Comparison of ENCODE assay signal across 1 cellular context in genomic region chr10:74150151-74151056, GRCh38.
TF ChIP-seq lines count a peak whose summit lies in the region.

A gene with protein sequence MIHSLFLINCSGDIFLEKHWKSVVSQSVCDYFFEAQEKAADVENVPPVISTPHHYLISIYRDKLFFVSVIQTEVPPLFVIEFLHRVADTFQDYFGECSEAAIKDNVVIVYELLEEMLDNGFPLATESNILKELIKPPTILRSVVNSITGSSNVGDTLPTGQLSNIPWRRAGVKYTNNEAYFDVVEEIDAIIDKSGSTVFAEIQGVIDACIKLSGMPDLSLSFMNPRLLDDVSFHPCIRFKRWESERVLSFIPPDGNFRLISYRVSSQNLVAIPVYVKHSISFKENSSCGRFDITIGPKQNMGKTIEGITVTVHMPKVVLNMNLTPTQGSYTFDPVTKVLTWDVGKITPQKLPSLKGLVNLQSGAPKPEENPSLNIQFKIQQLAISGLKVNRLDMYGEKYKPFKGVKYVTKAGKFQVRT (minus strand): TSS chr10:74150828. CDS start chr10:74138379, 12,449 bp downstream.

TF ChIP-seq in K562, 482 proteins besides CTCF, POLR2A, EP300 and RAD21 (continued from another document and continues in another):
- TF ChIP-seq, protein P1, sequence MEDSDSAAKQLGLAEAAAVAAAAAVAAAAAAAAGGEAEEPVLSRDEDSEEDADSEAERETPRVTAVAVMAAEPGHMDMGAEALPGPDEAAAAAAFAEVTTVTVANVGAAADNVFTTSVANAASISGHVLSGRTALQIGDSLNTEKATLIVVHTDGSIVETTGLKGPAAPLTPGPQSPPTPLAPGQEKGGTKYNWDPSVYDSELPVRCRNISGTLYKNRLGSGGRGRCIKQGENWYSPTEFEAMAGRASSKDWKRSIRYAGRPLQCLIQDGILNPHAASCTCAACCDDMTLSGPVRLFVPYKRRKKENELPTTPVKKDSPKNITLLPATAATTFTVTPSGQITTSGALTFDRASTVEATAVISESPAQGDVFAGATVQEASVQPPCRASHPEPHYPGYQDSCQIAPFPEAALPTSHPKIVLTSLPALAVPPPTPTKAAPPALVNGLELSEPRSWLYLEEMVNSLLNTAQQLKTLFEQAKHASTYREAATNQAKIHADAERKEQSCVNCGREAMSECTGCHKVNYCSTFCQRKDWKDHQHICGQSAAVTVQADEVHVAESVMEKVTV (CRISPR knock-in tag; IDR thresholded peaks at IDR 0.05) = peak; percentile 15; the same call in 1 of the 2 replicates
- TF ChIP-seq NCOR1 (IDR thresholded peaks at IDR 0.05) = no peak
- no peak for TF ChIP-seq ZNF76 (CRISPR knock-in tag; IDR thresholded peaks at IDR 0.05; ENCODE audit: borderline replicate concordance)
- no peak for TF ChIP-seq DDX20 (tag; IDR thresholded peaks at IDR 0.05; ENCODE audit: low read depth)
- TF ChIP-seq, protein P2, sequence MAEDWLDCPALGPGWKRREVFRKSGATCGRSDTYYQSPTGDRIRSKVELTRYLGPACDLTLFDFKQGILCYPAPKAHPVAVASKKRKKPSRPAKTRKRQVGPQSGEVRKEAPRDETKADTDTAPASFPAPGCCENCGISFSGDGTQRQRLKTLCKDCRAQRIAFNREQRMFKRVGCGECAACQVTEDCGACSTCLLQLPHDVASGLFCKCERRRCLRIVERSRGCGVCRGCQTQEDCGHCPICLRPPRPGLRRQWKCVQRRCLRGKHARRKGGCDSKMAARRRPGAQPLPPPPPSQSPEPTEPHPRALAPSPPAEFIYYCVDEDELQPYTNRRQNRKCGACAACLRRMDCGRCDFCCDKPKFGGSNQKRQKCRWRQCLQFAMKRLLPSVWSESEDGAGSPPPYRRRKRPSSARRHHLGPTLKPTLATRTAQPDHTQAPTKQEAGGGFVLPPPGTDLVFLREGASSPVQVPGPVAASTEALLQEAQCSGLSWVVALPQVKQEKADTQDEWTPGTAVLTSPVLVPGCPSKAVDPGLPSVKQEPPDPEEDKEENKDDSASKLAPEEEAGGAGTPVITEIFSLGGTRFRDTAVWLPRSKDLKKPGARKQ (CRISPR knock-in tag; IDR thresholded peaks at IDR 0.05) = no peak
- TF ChIP-seq MIER1 (IDR thresholded peaks at IDR 0.05; ENCODE audit: low read depth) = no peak
- peak; percentile 34; the same call in 1 of the 2 replicates for TF ChIP-seq ETV5 (CRISPR knock-in tag; IDR thresholded peaks at IDR 0.05; ENCODE audit: low read depth)
- TF ChIP-seq HDGF (IDR thresholded peaks at IDR 0.05) = peak; percentile 80; the same call in 1 of the 2 replicates
- TF ChIP-seq ZNF740 (CRISPR knock-in tag; IDR thresholded peaks at IDR 0.05) = peak; percentile 99
- peak in 1 of 2 experiments; percentile 98; a peak in 2 of 4 replicates for TF ChIP-seq ZNF740 (tag; IDR thresholded peaks at IDR 0.05)
- peak; percentile 68; the same call in 1 of the 2 replicates for TF ChIP-seq HDAC2 (IDR thresholded peaks at IDR 0.05)
- TF ChIP-seq ZNF282 (CRISPR knock-in tag; IDR thresholded peaks at IDR 0.05) = no peak
- no peak for TF ChIP-seq ESRRB (CRISPR knock-in tag; IDR thresholded peaks at IDR 0.05; ENCODE audit: borderline replicate concordance)
- no peak for TF ChIP-seq NFIX (CRISPR knock-in tag; IDR thresholded peaks at IDR 0.05; ENCODE audit: low read depth)
- TF ChIP-seq, protein P3, sequence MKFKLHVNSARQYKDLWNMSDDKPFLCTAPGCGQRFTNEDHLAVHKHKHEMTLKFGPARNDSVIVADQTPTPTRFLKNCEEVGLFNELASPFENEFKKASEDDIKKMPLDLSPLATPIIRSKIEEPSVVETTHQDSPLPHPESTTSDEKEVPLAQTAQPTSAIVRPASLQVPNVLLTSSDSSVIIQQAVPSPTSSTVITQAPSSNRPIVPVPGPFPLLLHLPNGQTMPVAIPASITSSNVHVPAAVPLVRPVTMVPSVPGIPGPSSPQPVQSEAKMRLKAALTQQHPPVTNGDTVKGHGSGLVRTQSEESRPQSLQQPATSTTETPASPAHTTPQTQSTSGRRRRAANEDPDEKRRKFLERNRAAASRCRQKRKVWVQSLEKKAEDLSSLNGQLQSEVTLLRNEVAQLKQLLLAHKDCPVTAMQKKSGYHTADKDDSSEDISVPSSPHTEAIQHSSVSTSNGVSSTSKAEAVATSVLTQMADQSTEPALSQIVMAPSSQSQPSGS (CRISPR knock-in tag; IDR thresholded peaks at IDR 0.05) = no peak
- TF ChIP-seq, protein P4, sequence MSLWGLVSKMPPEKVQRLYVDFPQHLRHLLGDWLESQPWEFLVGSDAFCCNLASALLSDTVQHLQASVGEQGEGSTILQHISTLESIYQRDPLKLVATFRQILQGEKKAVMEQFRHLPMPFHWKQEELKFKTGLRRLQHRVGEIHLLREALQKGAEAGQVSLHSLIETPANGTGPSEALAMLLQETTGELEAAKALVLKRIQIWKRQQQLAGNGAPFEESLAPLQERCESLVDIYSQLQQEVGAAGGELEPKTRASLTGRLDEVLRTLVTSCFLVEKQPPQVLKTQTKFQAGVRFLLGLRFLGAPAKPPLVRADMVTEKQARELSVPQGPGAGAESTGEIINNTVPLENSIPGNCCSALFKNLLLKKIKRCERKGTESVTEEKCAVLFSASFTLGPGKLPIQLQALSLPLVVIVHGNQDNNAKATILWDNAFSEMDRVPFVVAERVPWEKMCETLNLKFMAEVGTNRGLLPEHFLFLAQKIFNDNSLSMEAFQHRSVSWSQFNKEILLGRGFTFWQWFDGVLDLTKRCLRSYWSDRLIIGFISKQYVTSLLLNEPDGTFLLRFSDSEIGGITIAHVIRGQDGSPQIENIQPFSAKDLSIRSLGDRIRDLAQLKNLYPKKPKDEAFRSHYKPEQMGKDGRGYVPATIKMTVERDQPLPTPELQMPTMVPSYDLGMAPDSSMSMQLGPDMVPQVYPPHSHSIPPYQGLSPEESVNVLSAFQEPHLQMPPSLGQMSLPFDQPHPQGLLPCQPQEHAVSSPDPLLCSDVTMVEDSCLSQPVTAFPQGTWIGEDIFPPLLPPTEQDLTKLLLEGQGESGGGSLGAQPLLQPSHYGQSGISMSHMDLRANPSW (CRISPR knock-in tag; IDR thresholded peaks at IDR 0.05) = no peak
- TF ChIP-seq, protein P5, sequence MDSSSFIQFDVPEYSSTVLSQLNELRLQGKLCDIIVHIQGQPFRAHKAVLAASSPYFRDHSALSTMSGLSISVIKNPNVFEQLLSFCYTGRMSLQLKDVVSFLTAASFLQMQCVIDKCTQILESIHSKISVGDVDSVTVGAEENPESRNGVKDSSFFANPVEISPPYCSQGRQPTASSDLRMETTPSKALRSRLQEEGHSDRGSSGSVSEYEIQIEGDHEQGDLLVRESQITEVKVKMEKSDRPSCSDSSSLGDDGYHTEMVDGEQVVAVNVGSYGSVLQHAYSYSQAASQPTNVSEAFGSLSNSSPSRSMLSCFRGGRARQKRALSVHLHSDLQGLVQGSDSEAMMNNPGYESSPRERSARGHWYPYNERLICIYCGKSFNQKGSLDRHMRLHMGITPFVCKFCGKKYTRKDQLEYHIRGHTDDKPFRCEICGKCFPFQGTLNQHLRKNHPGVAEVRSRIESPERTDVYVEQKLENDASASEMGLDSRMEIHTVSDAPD (CRISPR knock-in tag; IDR thresholded peaks at IDR 0.05) = no peak
- peak; percentile 95 for TF ChIP-seq PHF20 (IDR thresholded peaks at IDR 0.05; ENCODE audit: partially characterized antibody)
- peak; percentile 87 for TF ChIP-seq GATA2 (CRISPR knock-in tag; IDR thresholded peaks at IDR 0.05)
- TF ChIP-seq SMAD4 (CRISPR knock-in tag; conservative IDR thresholded peaks at IDR 0.05) = peak; percentile 29; the same call in 1 of the 2 replicates
- TF ChIP-seq CREB3L1 (IDR thresholded peaks at IDR 0.05; ENCODE audit: borderline replicate concordance, low read depth) = 0 out of 2 replicates have a peak, but pooled peaks have one; percentile 15
- peak; percentile 55; the same call in 1 of the 2 replicates for TF ChIP-seq SIN3B (IDR thresholded peaks at IDR 0.05; ENCODE audit: low read depth)
- TF ChIP-seq ZKSCAN1 (IDR thresholded peaks at IDR 0.05; ENCODE audit: low read depth, low read length) = peak; percentile 43; the same call in 1 of the 2 replicates
- TF ChIP-seq TAF1 (IDR thresholded peaks at IDR 0.05; ENCODE audit: control insufficient read depth, extremely low read depth, insufficient read depth, low read length, severe bottlenecking) = peak; percentile 72
- TF ChIP-seq, protein P6, sequence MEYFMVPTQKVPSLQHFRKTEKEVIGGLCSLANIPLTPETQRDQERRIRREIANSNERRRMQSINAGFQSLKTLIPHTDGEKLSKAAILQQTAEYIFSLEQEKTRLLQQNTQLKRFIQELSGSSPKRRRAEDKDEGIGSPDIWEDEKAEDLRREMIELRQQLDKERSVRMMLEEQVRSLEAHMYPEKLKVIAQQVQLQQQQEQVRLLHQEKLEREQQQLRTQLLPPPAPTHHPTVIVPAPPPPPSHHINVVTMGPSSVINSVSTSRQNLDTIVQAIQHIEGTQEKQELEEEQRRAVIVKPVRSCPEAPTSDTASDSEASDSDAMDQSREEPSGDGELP (CRISPR knock-in tag; IDR thresholded peaks at IDR 0.05; ENCODE audit: borderline replicate concordance) = peak; percentile 83
- no peak for TF ChIP-seq RBM25 (IDR thresholded peaks at IDR 0.05; ENCODE audit: low read depth, low read length, severe bottlenecking)
- TF ChIP-seq TGIF2 (CRISPR knock-in tag; IDR thresholded peaks at IDR 0.05) = no peak
- TF ChIP-seq TCF7 (IDR thresholded peaks at IDR 0.05; ENCODE audit: borderline replicate concordance) = peak; percentile 99
- no peak for TF ChIP-seq CAMTA2 (CRISPR knock-in tag; conservative IDR thresholded peaks at IDR 0.05)
- TF ChIP-seq L3MBTL2 (IDR thresholded peaks at IDR 0.05) = peak; percentile 18; the same call in 1 of the 2 replicates
- TF ChIP-seq HMGXB4 (CRISPR knock-in tag; IDR thresholded peaks at IDR 0.05) = no peak
- no peak for TF ChIP-seq TARDBP (IDR thresholded peaks at IDR 0.05)
- no peak for TF ChIP-seq ZNF134 (CRISPR knock-in tag; conservative IDR thresholded peaks at IDR 0.05)
- no peak; the same call in 1 of the 2 replicates for TF ChIP-seq TAF7 (tag; IDR thresholded peaks at IDR 0.05)
- TF ChIP-seq PPARD (CRISPR knock-in tag; IDR thresholded peaks at IDR 0.05) = no peak
- no peak; the same call in 1 of the 2 replicates for TF ChIP-seq ZNF707 (CRISPR knock-in tag; conservative IDR thresholded peaks at IDR 0.05)
- TF ChIP-seq FOXK2 (conservative IDR thresholded peaks at IDR 0.05 in 1 of 2, IDR thresholded peaks at IDR 0.05 in 1 of 2; ENCODE audit: low read depth in 2 of 2) = peak in 1 of 2 experiments; percentile 55; a peak in 1 of 4 replicates
- peak in 1 of 2 experiments; percentile 84; a peak in 2 of 4 replicates for TF ChIP-seq ZNF639 (CRISPR knock-in tag; conservative IDR thresholded peaks at IDR 0.05 in 1 of 2, IDR thresholded peaks at IDR 0.05 in 1 of 2)
- TF ChIP-seq ZNF347 (CRISPR knock-in tag; IDR thresholded peaks at IDR 0.05; ENCODE audit: low read depth) = no peak
- no peak for TF ChIP-seq ZNF717 (CRISPR knock-in tag; IDR thresholded peaks at IDR 0.05)
- TF ChIP-seq, protein P7, sequence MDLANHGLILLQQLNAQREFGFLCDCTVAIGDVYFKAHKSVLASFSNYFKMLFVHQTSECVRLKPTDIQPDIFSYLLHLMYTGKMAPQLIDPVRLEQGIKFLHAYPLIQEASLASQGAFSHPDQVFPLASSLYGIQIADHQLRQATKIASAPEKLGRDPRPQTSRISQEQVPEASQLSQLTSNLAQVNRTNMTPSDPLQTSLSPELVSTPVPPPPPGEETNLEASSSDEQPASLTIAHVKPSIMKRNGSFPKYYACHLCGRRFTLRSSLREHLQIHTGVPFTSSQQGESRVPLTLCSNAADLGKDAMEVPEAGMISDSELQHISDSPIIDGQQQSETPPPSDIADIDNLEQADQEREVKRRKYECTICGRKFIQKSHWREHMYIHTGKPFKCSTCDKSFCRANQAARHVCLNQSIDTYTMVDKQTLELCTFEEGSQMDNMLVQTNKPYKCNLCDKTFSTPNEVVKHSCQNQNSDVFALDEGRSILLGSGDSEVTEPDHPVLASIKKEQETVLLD (IDR thresholded peaks at IDR 0.05) = no peak
